ENCODE assay signal across 13 cellular contexts in the genomic region with DNA sequence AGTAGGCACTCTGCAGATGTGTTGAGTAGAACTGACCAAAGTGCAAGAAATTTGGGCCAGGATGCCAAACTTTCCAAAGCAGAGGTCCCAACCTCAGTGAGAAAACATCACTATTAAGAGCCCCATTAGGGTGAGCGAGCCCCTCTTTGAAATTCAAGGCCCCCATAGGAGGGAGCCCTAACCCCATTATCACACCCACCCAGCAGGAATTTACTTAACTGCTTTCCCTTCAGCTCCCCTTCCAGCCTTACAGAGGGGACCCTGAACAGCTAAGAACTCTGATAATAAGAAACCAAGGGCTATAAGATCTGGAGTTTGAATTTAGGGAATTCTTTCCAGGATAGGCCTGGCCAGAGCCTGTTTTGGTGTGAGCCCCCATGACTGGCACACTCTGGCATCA.
A peak's percentile ranks its signal among the peaks of the same experiment; 100 is the strongest.
DNase-seq lines count a peak whose midpoint lies in the region; ATAC-seq, FAIRE-seq and TF ChIP-seq lines count a peak whose summit lies in the region.
"Had no signal": no experiment of that assay in that cellular context is flagged by ENCODE, and none has a peak within 500 bp of the region (broad histone marks: within the 10 kb centered on the region; RNA-seq: fewer than 3 reads in every experiment).

No MANE protein-coding gene starts in this region.

- H3K27me3 ChIP-seq in HepG2 (ENCODE audit: control insufficient read depth in 1 of 2, insufficient read depth in 2 of 2, low read length in 2 of 2) (no peaks in the 10 kb centered on the region), stomach smooth muscle (ENCODE audit: control insufficient read depth in 1 of 2, insufficient read depth in 2 of 2, low read length in 2 of 2) (no peaks in the 10 kb centered on the region)

- no peaks in the 10 kb centered on the region for H4K20me1 ChIP-seq in HepG2 (ENCODE audit: insufficient read depth, low read length)

- H3K9me3 ChIP-seq in HepG2 (ENCODE audit: low read length) (no peaks in the 10 kb centered on the region), stomach smooth muscle (ENCODE audit: control insufficient read depth in 2 of 2, low read length in 2 of 2) (no peaks in the 10 kb centered on the region)

- 92% methylated on average over 1 of the region's 1 CpG for WGBS in HepG2 (ENCODE audit: low lambda C conversion rate)

- peak overlapping the region; percentile 79 for H3K27ac Mint-ChIP-seq in activated CD8-positive, alpha-beta memory T cell treated with anti-CD3 and anti-CD28 coated beads, Interleukin-2, amount 10 ng/mL, durations not matched to agents 7 days and 5 days
- H3K27ac Mint-ChIP-seq in activated CD4-positive, alpha-beta memory T cell treated with anti-CD3 and anti-CD28 coated beads, Interleukin-2, amount 10 ng/mL, durations not matched to agents 7 days and 5 days, result peak overlapping the region; percentile 81

- in situ Hi-C loops in HepG2 (cut with HindIII; ENCODE audit: extremely low pct_ligation_motif_present, low pct_unique_long_range_greater_than_20kb), result no loop called here

- TF ChIP-seq POLR2A in HepG2 (IDR thresholded peaks at IDR 0.05; ENCODE audit: insufficient read depth in 1 of 2, low read depth in 2 of 2, low read length in 2 of 2), result no peak

- H3K4me1 ChIP-seq in HepG2 (ENCODE audit: insufficient read depth, low read length) (peaks cover 15% of the 10 kb centered on the region), stomach smooth muscle (ENCODE audit: control insufficient read depth, insufficient read depth, low read length) (peaks cover 14% of the 10 kb centered on the region)

- no peak overlapping the region for H3K4me3 Mint-ChIP-seq in activated CD8-positive, alpha-beta memory T cell treated with anti-CD3 and anti-CD28 coated beads, Interleukin-2, amount 10 ng/mL, durations not matched to agents 7 days and 5 days
- H3K4me3 Mint-ChIP-seq in activated CD4-positive, alpha-beta memory T cell treated with anti-CD3 and anti-CD28 coated beads, Interleukin-2, amount 10 ng/mL, durations not matched to agents 7 days and 5 days, result no peak overlapping the region

- no TSS peak for BruUV-seq in HepG2 (replicated peaks; lab: Mats Ljungman, UMichigan)

- H3K9ac ChIP-seq in HepG2 (ENCODE audit: insufficient read depth, low read depth, low read length), result no peak overlapping the region
- peak overlapping the region in 1 of 2 donors; percentile 26 for H3K9ac ChIP-seq in stomach smooth muscle (ENCODE audit: low read length in 2 of 2)

- H3K36me3 Mint-ChIP-seq in activated CD8-positive, alpha-beta memory T cell treated with anti-CD3 and anti-CD28 coated beads, Interleukin-2, amount 10 ng/mL, durations not matched to agents 7 days and 5 days, result peaks cover 49% of the 10 kb centered on the region
- peaks cover 67% of the 10 kb centered on the region for H3K36me3 Mint-ChIP-seq in activated CD4-positive, alpha-beta memory T cell treated with anti-CD3 and anti-CD28 coated beads, Interleukin-2, amount 10 ng/mL, durations not matched to agents 7 days and 5 days (ENCODE audit: low read depth)

- peaks cover 90% of the 10 kb centered on the region for H3K4me1 Mint-ChIP-seq in activated CD8-positive, alpha-beta memory T cell treated with anti-CD3 and anti-CD28 coated beads, Interleukin-2, amount 10 ng/mL, durations not matched to agents 7 days and 5 days
- peaks cover 91% of the 10 kb centered on the region for H3K4me1 Mint-ChIP-seq in activated CD4-positive, alpha-beta memory T cell treated with anti-CD3 and anti-CD28 coated beads, Interleukin-2, amount 10 ng/mL, durations not matched to agents 7 days and 5 days

- no peak overlapping the region for H3K4me2 ChIP-seq in HepG2 (ENCODE audit: low read depth, low read length)

- CTCF ChIA-PET in activated CD8-positive, alpha-beta memory T cell treated with anti-CD3 and anti-CD28 coated beads, Interleukin-2, amount 10 ng/mL, durations not matched to agents 7 days and 5 days (lab: Charles Lee), result interaction anchor here (1.0 to 6.2 kb wide), 8 partner anchors 9 to 131 kb away, joined by 3 to 28 read pairs (median 4); partner anchors contain the start of gene NFATC2
- CTCF ChIA-PET in activated CD4-positive, alpha-beta memory T cell treated with anti-CD3 and anti-CD28 coated beads, Interleukin-2, amount 10 ng/mL, durations not matched to agents 7 days and 5 days (lab: Charles Lee), result interaction anchor here (0.9 to 1.4 kb wide), 3 partner anchors 10 to 183 kb away, joined by 4 to 5 read pairs (median 5); no protein-coding TSS in a partner anchor
- CTCF ChIA-PET in HepG2 (lab: Yijun Ruan, JAX; ENCODE audit: low intra/inter-chr PET ratio, low total read pairs), result no interaction called here

- intact Hi-C loops in HepG2 (cut with micrococcal nuclease; ENCODE audit: unreplicated experiment), result loop anchor here (2.0 kb wide), 1 partner anchor 15 kb away; no protein-coding TSS in a partner anchor

- no peak for TF ChIP-seq EP300 in HepG2 (IDR thresholded peaks at IDR 0.05; ENCODE audit: low read depth in 2 of 2, low read length in 2 of 2)
- TF ChIP-seq EP300 in HepG2 (CRISPR knock-in tag; IDR thresholded peaks at IDR 0.05; ENCODE audit: borderline replicate concordance), result no peak

- no peaks in the 10 kb centered on the region for H3K27me3 Mint-ChIP-seq in activated CD8-positive, alpha-beta memory T cell treated with anti-CD3 and anti-CD28 coated beads, Interleukin-2, amount 10 ng/mL, durations not matched to agents 7 days and 5 days
- H3K27me3 Mint-ChIP-seq in activated CD4-positive, alpha-beta memory T cell treated with anti-CD3 and anti-CD28 coated beads, Interleukin-2, amount 10 ng/mL, durations not matched to agents 7 days and 5 days, result no peaks in the 10 kb centered on the region
- H3K27me3 Mint-ChIP-seq: IgD-negative memory B cell had no signal

- no peaks in the 10 kb centered on the region for H3K79me2 ChIP-seq in HepG2 (ENCODE audit: insufficient read depth, low read length)

- no peak for TF ChIP-seq RAD21 in HepG2 (CRISPR knock-in tag; IDR thresholded peaks at IDR 0.05)

- H2AFZ ChIP-seq in HepG2 (ENCODE audit: low read length), result no peak overlapping the region

- H3K36me3 ChIP-seq in HepG2 (replicated peaks in 1 of 2; ENCODE audit: control insufficient read depth in 1 of 2, insufficient read depth in 2 of 2, low read length in 2 of 2) (peaks cover 0 to 4% of the 10 kb centered on the region in 2 experiments; a peak in 3 of 5 replicates), stomach smooth muscle (ENCODE audit: control insufficient read depth in 2 of 2, insufficient read depth in 2 of 2, low read length in 2 of 2) (peaks cover 0 to 6% of the 10 kb centered on the region in 2 donors)

- POLR2A ChIA-PET in activated CD4-positive, alpha-beta memory T cell treated with anti-CD3 and anti-CD28 coated beads, Interleukin-2, amount 10 ng/mL, durations not matched to agents 7 days and 5 days (lab: Charles Lee), result interaction anchor here (0.8 to 11.2 kb wide), 4 partner anchors 9 to 116 kb away, joined by 4 to 209 read pairs (median 17); no protein-coding TSS in a partner anchor
- POLR2A ChIA-PET in HepG2 (lab: Yijun Ruan, JAX), result interaction anchor here (2.0 kb wide), 1 partner anchor 12 kb away, joined by 5 read pairs; no protein-coding TSS in a partner anchor

- H3K4me3 ChIP-seq in HepG2 (replicated peaks in 1 of 3; ENCODE audit: insufficient read depth in 1 of 3, low read depth in 2 of 3, low read length in 3 of 3), result no peak overlapping the region
- peak overlapping the region in 1 of 2 donors; percentile 49 for H3K4me3 ChIP-seq in stomach smooth muscle (ENCODE audit: low read length in 2 of 2)

- ATAC-seq in activated CD8-positive, alpha-beta memory T cell treated with anti-CD3 and anti-CD28 coated beads, Interleukin-2, amount 10 ng/mL, durations not matched to agents 7 days and 5 days, result no peak
- no peak for ATAC-seq in HepG2
- no peak for ATAC-seq in HG02852 (IDR thresholded peaks at IDR 0.05; ENCODE audit: unreplicated experiment)
- ATAC-seq in HG03139 (IDR thresholded peaks at IDR 0.05; ENCODE audit: unreplicated experiment), result no peak

- DNase-seq in activated CD8-positive, alpha-beta memory T cell treated with anti-CD3 and anti-CD28 coated beads, Interleukin-2, amount 10 ng/mL, durations not matched to agents 7 days and 5 days, result no peak
- no peak for DNase-seq in activated CD8-positive, alpha-beta memory T cell treated with anti-CD3 and anti-CD28 coated beads, Interleukin-2, amount 50 U/mL, for 48 hours
- no peak for DNase-seq in activated CD4-positive, alpha-beta memory T cell treated with anti-CD3 and anti-CD28 coated beads, Interleukin-2, amount 10 ng/mL, durations not matched to agents 7 days and 5 days
- DNase-seq in HepG2 (ENCODE audit: low spot score) (no peak), NCI-H1092 treated with DMSO at 0.1 percent for 48 hours (lab: John Stamatoyannopoulos, UW) (no peak)
- DNase-seq: activated gamma-delta T cell, NCI-H510A treated with DMSO at 0.1 percent for 48 hours, T-helper 9 cell had no signal

- H3K9me3 Mint-ChIP-seq in activated CD8-positive, alpha-beta memory T cell treated with anti-CD3 and anti-CD28 coated beads, Interleukin-2, amount 10 ng/mL, durations not matched to agents 7 days and 5 days (ENCODE audit: low read depth), result peaks cover 3% of the 10 kb centered on the region
- H3K9me3 Mint-ChIP-seq in activated CD4-positive, alpha-beta memory T cell treated with anti-CD3 and anti-CD28 coated beads, Interleukin-2, amount 10 ng/mL, durations not matched to agents 7 days and 5 days, result peaks cover 2% of the 10 kb centered on the region
- H3K9me3 Mint-ChIP-seq: IgD-negative memory B cell had no signal

- H3K27ac ChIP-seq in HepG2 (ENCODE audit: extremely low read length, insufficient read depth, low read length) (peak overlapping the region; percentile 53), stomach smooth muscle (ENCODE audit: low read length) (peak overlapping the region; percentile 60)

- peak; percentile 38 for TF ChIP-seq CTCF in HepG2 (CRISPR knock-in tag; IDR thresholded peaks at IDR 0.05)

- FAIRE-seq in HepG2 (lab: Jason Lieb, UNC), result no peak
- FAIRE-seq: islet of Langerhans had no signal

TF ChIP-seq in HepG2, 621 proteins besides CTCF, POLR2A, EP300 and RAD21 (continues in another document):
- TF ChIP-seq ZKSCAN1 (IDR thresholded peaks at IDR 0.05; ENCODE audit: low read length) (peak; percentile 79), MAF1 (CRISPR knock-in tag; IDR thresholded peaks at IDR 0.05; ENCODE audit: borderline replicate concordance) (no peak), AGO1 (IDR thresholded peaks at IDR 0.05; ENCODE audit: low read depth, low read length, poor library complexity, severe bottlenecking) (no peak)
